ENCODE assay signal across 1 cellular context in genomic region chr11:47393163-47394049, GRCh38.
TF ChIP-seq lines count a peak whose summit lies in the region.

No MANE protein-coding gene starts in this region.

TF ChIP-seq in GM12878, 131 proteins besides CTCF, POLR2A, EP300 and RAD21:
- TF ChIP-seq ZNF622 (IDR thresholded peaks at IDR 0.05) (no peak), ZBTB11 (CRISPR knock-in tag; IDR thresholded peaks at IDR 0.05) (no peak), FOS (IDR thresholded peaks at IDR 0.05; ENCODE audit: borderline replicate concordance, extremely low read depth, insufficient read length) (no peak), NKRF (conservative IDR thresholded peaks at IDR 0.05) (no peak), SRF (IDR thresholded peaks at IDR 0.05; ENCODE audit: low read depth in 2 of 2, low read length in 2 of 2) (no peak), RUNX3 (IDR thresholded peaks at IDR 0.05; ENCODE audit: low read length) (peak; percentile 75), NRF1 (conservative IDR thresholded peaks at IDR 0.05; ENCODE audit: low read depth, low read length) (no peak), CBFB (IDR thresholded peaks at IDR 0.05; ENCODE audit: low read depth) (peak; percentile 37; the same call in 1 of the 2 replicates), CEBPB (IDR thresholded peaks at IDR 0.05; ENCODE audit: borderline replicate concordance in 1 of 2, low read depth in 2 of 2, low read length in 2 of 2) (no peak), MXI1 (IDR thresholded peaks at IDR 0.05; ENCODE audit: low read depth, low read length) (no peak), CBX5 (IDR thresholded peaks at IDR 0.05; ENCODE audit: low read depth) (no peak), EZH2 (IDR thresholded peaks at IDR 0.05; ENCODE audit: borderline replicate concordance, control insufficient read depth, low read depth, low read length) (no peak), TCF12 (IDR thresholded peaks at IDR 0.05; ENCODE audit: low read depth, low read length) (0 out of 2 replicates have a peak, but pooled peaks have one; percentile 66), NR2F1 (conservative IDR thresholded peaks at IDR 0.05) (no peak), BACH1 (IDR thresholded peaks at IDR 0.05; ENCODE audit: borderline replicate concordance) (no peak), PKNOX1 (IDR thresholded peaks at IDR 0.05) (no peak), EGR1 (IDR thresholded peaks at IDR 0.05; ENCODE audit: borderline replicate concordance in 1 of 2, low read depth in 2 of 2, low read length in 2 of 2) (no peak), CREB1 (IDR thresholded peaks at IDR 0.05; ENCODE audit: low read depth) (no peak), HSF1 (IDR thresholded peaks at IDR 0.05; ENCODE audit: low read depth, low read length) (no peak), IRF3 (IDR thresholded peaks at IDR 0.05) (no peak), ZNF207 (IDR thresholded peaks at IDR 0.05; ENCODE audit: borderline replicate concordance) (no peak)
